In the genomic region with DNA sequence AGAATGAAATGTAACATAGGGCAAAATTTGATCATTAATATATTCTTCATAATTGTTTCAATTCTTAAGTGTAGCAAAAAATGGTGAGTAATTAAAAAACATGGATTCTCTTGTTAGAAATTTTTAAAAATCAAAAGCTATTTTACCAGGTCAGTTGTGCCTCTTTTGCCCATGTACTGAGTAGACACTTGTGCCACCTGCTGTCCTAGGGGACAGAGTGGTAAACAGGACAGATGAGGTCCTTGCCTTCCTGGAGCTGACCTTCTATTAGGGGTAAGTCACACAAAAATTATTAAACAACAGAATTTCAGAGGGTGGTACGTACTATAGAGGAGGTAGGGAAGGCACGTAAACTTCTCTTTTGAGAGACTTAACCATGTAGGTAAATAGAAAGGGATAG, we compare ENCODE assay signal across 20 cellular contexts. TPM values are rescaled to one million over a fixed set of nuclear protein-coding genes. Genes with fewer than 3 reads are reported as not detected.
DNase-seq lines count a peak whose midpoint lies in the region; ATAC-seq and TF ChIP-seq lines count a peak whose summit lies in the region.
"Had no signal": no experiment of that assay in that cellular context is flagged by ENCODE, and none has a peak within 500 bp of the region (broad histone marks: within the 10 kb centered on the region; RNA-seq: fewer than 3 reads in every experiment).

No MANE protein-coding gene starts in this region.

- in situ Hi-C loops in GM13977 (cut with MboI; ENCODE audit: low pct_unique_long_range_greater_than_20kb, low sequenced_read_pairs, unreplicated experiment) (no loop called here), Panc1 (cut with HindIII; ENCODE audit: low pct_unique_long_range_greater_than_20kb, low sequenced_read_pairs) (no loop called here)

- BruUV-seq in Panc1 (replicated peaks; lab: Mats Ljungman, UMichigan) = no TSS peak

- H3K36me3 Mint-ChIP-seq in CD14-positive monocyte = peaks cover 19 to 35% of the 10 kb centered on the region in 2 donors
- H3K36me3 Mint-ChIP-seq in activated CD4-positive, alpha-beta memory T cell treated with anti-CD3 and anti-CD28 coated beads, Interleukin-2, amount 10 ng/mL, durations not matched to agents 7 days and 5 days (ENCODE audit: low read depth) = peaks cover 15% of the 10 kb centered on the region
- peaks cover 7% of the 10 kb centered on the region for H3K36me3 Mint-ChIP-seq in CD8-positive, alpha-beta T cell

- ATAC-seq in Panc1 (0 out of 2 replicates have a peak, but pooled peaks have one; percentile 61), HG02970 (IDR thresholded peaks at IDR 0.05; ENCODE audit: low FRiP score, unreplicated experiment) (no peak)
- ATAC-seq in CD8-positive, alpha-beta T cell = no peak
- ATAC-seq: Right ventricle myocardium inferior had no signal

- intact Hi-C loops in CD14-positive monocyte (cut with micrococcal nuclease) (no loop called here), Panc1 (cut with micrococcal nuclease; ENCODE audit: unreplicated experiment) (no loop called here)
- intact Hi-C loops in CD8-positive, alpha-beta T cell (cut with DNase I, micrococcal nuclease) = no loop called here

- no peak overlapping the region for H3K4me3 Mint-ChIP-seq in CD14-positive monocyte
- H3K4me3 Mint-ChIP-seq in activated CD4-positive, alpha-beta memory T cell treated with anti-CD3 and anti-CD28 coated beads, Interleukin-2, amount 10 ng/mL, durations not matched to agents 7 days and 5 days = no peak overlapping the region
- no peak overlapping the region for H3K4me3 Mint-ChIP-seq in CD8-positive, alpha-beta T cell

- no peak overlapping the region for H3K27ac ChIP-seq in Panc1 (ENCODE audit: low read length)
- no peak overlapping the region for H3K27ac ChIP-seq in CD8-positive, alpha-beta T cell (ENCODE audit: low read depth, low read length)

- POLR2A ChIA-PET in Panc1 (lab: Charles Lee) = no interaction called here
- POLR2A ChIA-PET in activated CD4-positive, alpha-beta memory T cell treated with anti-CD3 and anti-CD28 coated beads, Interleukin-2, amount 10 ng/mL, durations not matched to agents 7 days and 5 days (lab: Charles Lee) = interaction anchor here (0.8 to 2.1 kb wide), 3 partner anchors 12 to 63 kb away, joined by 3 to 6 read pairs (median 3); no protein-coding TSS in a partner anchor
- POLR2A ChIA-PET in CD8-positive, alpha-beta T cell (lab: Charles Lee) = interaction anchor here (0.6 to 1.4 kb wide), 4 partner anchors 29 to 116 kb away, joined by 3 to 6 read pairs (median 3); no protein-coding TSS in a partner anchor

- peaks cover 2% of the 10 kb centered on the region; the same call in 1 of the 2 replicates for H3K4me1 ChIP-seq in Panc1 (ENCODE audit: control insufficient read depth, insufficient read depth, low read length)
- H3K4me1 ChIP-seq in CD8-positive, alpha-beta T cell (ENCODE audit: insufficient read depth, low read length) = peaks cover 3% of the 10 kb centered on the region

- H3K9me3 Mint-ChIP-seq in CD14-positive monocyte = no peaks in the 10 kb centered on the region
- H3K9me3 Mint-ChIP-seq in activated CD4-positive, alpha-beta memory T cell treated with anti-CD3 and anti-CD28 coated beads, Interleukin-2, amount 10 ng/mL, durations not matched to agents 7 days and 5 days = no peaks in the 10 kb centered on the region
- no peaks in the 10 kb centered on the region for H3K9me3 Mint-ChIP-seq in CD8-positive, alpha-beta T cell

- H3K36me3 ChIP-seq in Panc1 (ENCODE audit: control insufficient read depth, insufficient read depth, low read length) = no peaks in the 10 kb centered on the region
- no peaks in the 10 kb centered on the region for H3K36me3 ChIP-seq in CD8-positive, alpha-beta T cell (ENCODE audit: insufficient read depth, low read length)
- H3K36me3 ChIP-seq: BE2C had no signal

- no peaks in the 10 kb centered on the region for H3K9me3 ChIP-seq in Panc1 (ENCODE audit: control insufficient read depth, insufficient read depth, low read depth, low read length)
- no peaks in the 10 kb centered on the region for H3K9me3 ChIP-seq in CD8-positive, alpha-beta T cell (ENCODE audit: low read length)
- H3K9me3 ChIP-seq: BE2C, SK-N-SH had no signal

- peaks cover 62% of the 10 kb centered on the region for H3K4me1 Mint-ChIP-seq in CD14-positive monocyte
- H3K4me1 Mint-ChIP-seq in activated CD4-positive, alpha-beta memory T cell treated with anti-CD3 and anti-CD28 coated beads, Interleukin-2, amount 10 ng/mL, durations not matched to agents 7 days and 5 days = peaks cover 28% of the 10 kb centered on the region
- peaks cover 29% of the 10 kb centered on the region for H3K4me1 Mint-ChIP-seq in CD8-positive, alpha-beta T cell (ENCODE audit: low read depth)

- CTCF ChIA-PET in Panc1 (lab: Charles Lee) = interaction anchor here (0.6 kb wide), 1 partner anchor 331 kb away, joined by 4 read pairs; no protein-coding TSS in a partner anchor
- CTCF ChIA-PET in activated CD4-positive, alpha-beta memory T cell treated with anti-CD3 and anti-CD28 coated beads, Interleukin-2, amount 10 ng/mL, durations not matched to agents 7 days and 5 days (lab: Charles Lee) = interaction anchor here (1.7 kb wide), 1 partner anchor 76 kb away, joined by 6 read pairs; no protein-coding TSS in a partner anchor
- CTCF ChIA-PET in CD8-positive, alpha-beta T cell (lab: Charles Lee) = interaction anchor here (0.7 to 4.9 kb wide), 6 partner anchors 21 to 332 kb away, joined by 3 to 18 read pairs (median 3); no protein-coding TSS in a partner anchor

- no peak for TF ChIP-seq CTCF in CD14-positive monocyte (IDR thresholded peaks at IDR 0.05)
- peak; percentile 25 for TF ChIP-seq CTCF in GM13977 (IDR thresholded peaks at IDR 0.05; ENCODE audit: extremely low read depth, insufficient read depth, missing control alignments)
- no peak; the same call in 1 of the 2 replicates for TF ChIP-seq CTCF in Panc1 (IDR thresholded peaks at IDR 0.05)
- TF ChIP-seq CTCF in epithelial cell of proximal tubule (conservative IDR thresholded peaks at IDR 0.05; ENCODE audit: low read depth, low read length) = peak; percentile 24
- no peak for TF ChIP-seq CTCF in CD8-positive, alpha-beta T cell (IDR thresholded peaks at IDR 0.05)

- peaks cover 0 to 3% (median 0%) of the 10 kb centered on the region in 3 donors for H3K27me3 Mint-ChIP-seq in CD14-positive monocyte (ENCODE audit: low read depth in 3 of 3)
- H3K27me3 Mint-ChIP-seq in activated CD4-positive, alpha-beta memory T cell treated with anti-CD3 and anti-CD28 coated beads, Interleukin-2, amount 10 ng/mL, durations not matched to agents 7 days and 5 days = no peaks in the 10 kb centered on the region
- H3K27me3 Mint-ChIP-seq in CD8-positive, alpha-beta T cell (ENCODE audit: low read depth) = no peaks in the 10 kb centered on the region

- peak overlapping the region in 6 of 7 donors; percentile 6 to 81 (median 74) for H3K27ac Mint-ChIP-seq in CD14-positive monocyte
- H3K27ac Mint-ChIP-seq in activated CD4-positive, alpha-beta memory T cell treated with anti-CD3 and anti-CD28 coated beads, Interleukin-2, amount 10 ng/mL, durations not matched to agents 7 days and 5 days = no peak overlapping the region
- no peak overlapping the region for H3K27ac Mint-ChIP-seq in CD8-positive, alpha-beta T cell

- H3K27me3 ChIP-seq in Panc1 (ENCODE audit: control insufficient read depth, insufficient read depth, low read length) = no peaks in the 10 kb centered on the region
- no peaks in the 10 kb centered on the region for H3K27me3 ChIP-seq in CD8-positive, alpha-beta T cell (ENCODE audit: insufficient read depth, low read length)
- H3K27me3 ChIP-seq: BE2C had no signal

- H3K4me3 ChIP-seq in Panc1 (ENCODE audit: low read depth in 2 of 2, low read length in 2 of 2) = no peak overlapping the region
- no peak overlapping the region for H3K4me3 ChIP-seq in epithelial cell of proximal tubule (ENCODE audit: low read depth, low read length)
- H3K4me3 ChIP-seq in CD8-positive, alpha-beta T cell (ENCODE audit: low read depth, low read length) = no peak overlapping the region

- DNase-seq in CD14-positive monocyte (ENCODE audit: low spot score) (no peak), GM13977 (ENCODE audit: low spot score) (no peak), Panc1 (ENCODE audit: low read depth, low spot score) (no peak), epithelial cell of proximal tubule (ENCODE audit: low read depth) (no peak), NOMO-1 treated with DMSO at 0.1 percent for 48 hours (lab: John Stamatoyannopoulos, UW; ENCODE audit: unreplicated experiment) (no peak)
- DNase-seq in activated CD4-positive, alpha-beta memory T cell treated with anti-CD3 and anti-CD28 coated beads, Interleukin-2, amount 10 ng/mL, durations not matched to agents 7 days and 5 days = no peak
- DNase-seq in CD8-positive, alpha-beta T cell = no peak
- DNase-seq: BE2C; DMS 273 treated with DMSO at 0.1 percent for 48 hours; EL; GOT3; Karpas-422; NCI-H1436 treated with DMSO at 0.1 percent for 48 hours; NCI-H2081; NCI-H524; NK-92 treated with Interleukin-12 subunit alpha and Interleukin-12 subunit beta, amount 100 ng/mL, for 24 hours; SK-N-SH; T-helper 1 cell had no signal

RNA-seq across cellular contexts. Expression of a gene that starts 6.5 kb away (rescaled TPM):
- polyA plus RNA-seq in CD14-positive monocyte = 10 to 100 TPM; 18.6 to 36.2 TPM
- total RNA-seq in Panc1 (2021; ENCODE audit: unreplicated experiment) = 8.3 TPM
- polyA plus RNA-seq in Panc1 (2012; ENCODE audit: insufficient read length) = 7.0 TPM
- 9.1 and 9.7 TPM in 2 replicates for total RNA-seq in epithelial cell of proximal tubule
- total RNA-seq in activated CD4-positive, alpha-beta memory T cell treated with anti-CD3 and anti-CD28 coated beads, Interleukin-2, amount 10 ng/mL, durations not matched to agents 7 days and 5 days = 10 to 100 TPM; 15.9 to 18.8 TPM
- total RNA-seq in CD8-positive, alpha-beta T cell = 1 to 10 TPM; 5.6 to 7.2 TPM

Comparison
In these comparisons a context has a peak if more than half of its experiments do, and no peak if none do; other contexts are left out.
1. H3K27ac Mint-ChIP-seq: peak in CD14-positive monocyte (6 of 7); none in activated CD4-positive, alpha-beta memory T cell treated with anti-CD3 and anti-CD28 coated beads, Interleukin-2, amount 10 ng/mL, durations not matched to agents 7 days and 5 days (single experiment) and CD8-positive, alpha-beta T cell (single experiment).
2. CTCF ChIP-seq: peak in GM13977 (single experiment) and epithelial cell of proximal tubule (single experiment); none in CD14-positive monocyte (single experiment), Panc1 (single experiment) and CD8-positive, alpha-beta T cell (single experiment).